In the genomic region with DNA sequence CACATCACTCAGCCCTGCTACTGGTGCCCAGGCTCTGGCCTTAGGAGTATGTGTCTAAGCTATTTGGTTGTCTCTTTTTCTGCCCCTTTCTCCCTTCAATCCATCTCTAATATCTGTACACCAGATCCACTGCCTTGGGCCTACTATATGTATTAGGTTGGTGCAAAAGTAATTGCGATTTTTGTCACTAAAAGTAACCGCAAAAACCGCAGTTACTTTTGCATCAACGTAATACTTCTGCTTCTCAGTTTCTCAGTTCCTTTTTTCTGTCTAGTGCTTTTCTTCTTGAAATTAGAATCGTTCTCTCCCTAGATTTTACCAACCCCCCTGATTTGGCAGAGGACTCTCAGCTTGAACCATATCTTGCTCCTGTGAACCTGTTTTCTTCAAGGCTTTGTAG, we compare ENCODE assay signal across 7 cellular contexts.
DNase-seq lines count a peak whose midpoint lies in the region; ATAC-seq and TF ChIP-seq lines count a peak whose summit lies in the region.

No MANE protein-coding gene starts in this region.

- intact Hi-C loops in vagina (cut with DNase I), result loop anchor here (10.0 kb wide), 1 partner anchor 438 kb away; no protein-coding TSS in a partner anchor

- H3K27me3 ChIP-seq in vagina, result no peaks in the 10 kb centered on the region

- no peaks in the 10 kb centered on the region for H3K9me3 ChIP-seq in vagina

- ATAC-seq in GM18870 (IDR thresholded peaks at IDR 0.05; ENCODE audit: unreplicated experiment), result peak; percentile 41
- peak; percentile 37 for ATAC-seq in HG02759 (IDR thresholded peaks at IDR 0.05; ENCODE audit: unreplicated experiment)
- ATAC-seq in memory B cell (ENCODE audit: low read depth), result peak; percentile 72

- no peaks in the 10 kb centered on the region for H3K36me3 ChIP-seq in vagina

- no peak overlapping the region for H3K4me3 ChIP-seq in vagina

- H3K4me3 Mint-ChIP-seq in memory B cell (no peak overlapping the region), osteocyte (ENCODE audit: unreplicated experiment) (no peak overlapping the region)

- H3K4me1 Mint-ChIP-seq in memory B cell, result peaks cover 14% of the 10 kb centered on the region
- H3K4me1 Mint-ChIP-seq in osteocyte (ENCODE audit: unreplicated experiment), result peaks cover 36% of the 10 kb centered on the region

- no peak overlapping the region for H3K27ac ChIP-seq in vagina

- peaks cover 7% of the 10 kb centered on the region for H3K27me3 Mint-ChIP-seq in memory B cell
- no peaks in the 10 kb centered on the region for H3K27me3 Mint-ChIP-seq in osteocyte (ENCODE audit: unreplicated experiment)

- TF ChIP-seq POLR2A in vagina (IDR thresholded peaks at IDR 0.05), result no peak

- TF ChIP-seq CTCF in osteocyte (IDR thresholded peaks at IDR 0.05), result no peak
- no peak for TF ChIP-seq CTCF in vagina (IDR thresholded peaks at IDR 0.05)

- H3K27ac Mint-ChIP-seq in memory B cell (no peak overlapping the region), osteocyte (ENCODE audit: unreplicated experiment) (no peak overlapping the region)

- DNase-seq in NOMO-1 (lab: John Stamatoyannopoulos, UW; ENCODE audit: unreplicated experiment in 2 of 2) (peak; percentile 57 to 91), memory B cell (ENCODE audit: low spot score in 2 of 2) (peak in 1 of 2 donors; percentile 19), Ammon's horn (ENCODE audit: low spot score) (no peak), osteocyte (ENCODE audit: extremely low spot score, unreplicated experiment) (no peak), vagina (ENCODE audit: extremely low spot score in 2 of 2) (no peak)

- H3K9me3 Mint-ChIP-seq in memory B cell (peaks cover 5% of the 10 kb centered on the region), osteocyte (ENCODE audit: unreplicated experiment) (peaks cover 7% of the 10 kb centered on the region)

- peaks cover 11% of the 10 kb centered on the region for H3K4me1 ChIP-seq in vagina

- H3K36me3 Mint-ChIP-seq in memory B cell (peaks cover 2% of the 10 kb centered on the region), osteocyte (ENCODE audit: unreplicated experiment) (no peaks in the 10 kb centered on the region)

Comparison
In these comparisons a context has a peak if more than half of its experiments do, and no peak if none do; other contexts are left out.
1. DNase-seq: peak in NOMO-1 (2 of 2); none in Ammon's horn (single experiment), osteocyte (single experiment) and vagina (0 of 2).
2. Peak in every context shown above with its lines, with median percentiles within 50 percentile points of each other: ATAC-seq.